ENCODE assay signal across 1 cellular context in the genomic region with DNA sequence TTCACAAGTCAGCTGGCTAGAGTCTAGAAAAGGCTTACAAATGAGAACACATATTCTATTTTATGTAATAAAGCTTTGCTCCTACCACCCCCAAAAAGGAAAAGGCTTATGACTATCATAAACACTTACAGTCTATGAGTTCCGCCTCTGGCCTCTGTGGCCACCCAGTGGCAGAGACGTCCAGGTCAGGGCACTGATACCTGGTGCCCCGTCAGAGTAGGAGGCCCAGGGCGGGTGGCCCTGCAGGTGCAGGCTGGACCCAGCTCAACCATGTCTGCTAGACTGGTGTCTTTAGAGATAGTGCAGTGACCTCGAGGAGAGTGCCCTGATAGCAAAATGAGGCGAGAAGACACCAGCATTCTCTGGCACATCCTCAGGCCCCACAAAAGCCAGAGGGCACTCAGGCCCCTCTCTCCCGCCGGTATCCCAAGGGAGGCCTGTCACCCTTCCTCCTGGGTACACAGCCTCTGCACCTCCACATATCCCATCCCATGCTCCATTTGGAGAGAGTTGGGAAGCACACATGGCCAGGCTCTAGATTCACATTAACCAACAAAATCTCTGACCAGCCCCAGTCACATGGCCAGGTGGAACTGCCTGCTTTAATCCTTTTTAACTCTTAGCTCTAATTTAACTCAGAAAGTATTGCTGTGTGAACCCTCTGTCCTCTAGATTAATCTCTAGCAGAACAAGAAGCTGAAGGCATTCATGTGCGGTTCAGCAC.
TF ChIP-seq lines count a peak whose summit lies in the region.

No MANE protein-coding gene starts in this region.

TF ChIP-seq in HepG2, 621 proteins besides CTCF, POLR2A, EP300 and RAD21 (continued from another document):
- TF ChIP-seq ZNF83 (CRISPR knock-in tag; IDR thresholded peaks at IDR 0.05; ENCODE audit: borderline replicate concordance) (no peak), ZNF777 (CRISPR knock-in tag; IDR thresholded peaks at IDR 0.05) (no peak), ZNF563 (CRISPR knock-in tag; IDR thresholded peaks at IDR 0.05) (no peak), TOE1 (CRISPR knock-in tag; IDR thresholded peaks at IDR 0.05) (no peak), ZNF678 (CRISPR knock-in tag; IDR thresholded peaks at IDR 0.05) (no peak), MED1 (CRISPR knock-in tag; IDR thresholded peaks at IDR 0.05) (no peak), E2F5 (CRISPR knock-in tag; conservative IDR thresholded peaks at IDR 0.05) (no peak), FOXM1 (CRISPR knock-in tag; IDR thresholded peaks at IDR 0.05) (no peak), PRMT3 (CRISPR knock-in tag; IDR thresholded peaks at IDR 0.05; ENCODE audit: borderline replicate concordance, low read depth) (no peak), NR2C2 (CRISPR knock-in tag; IDR thresholded peaks at IDR 0.05; ENCODE audit: borderline replicate concordance) (no peak), NFYB (CRISPR knock-in tag; IDR thresholded peaks at IDR 0.05) (no peak), ZNF337 (CRISPR knock-in tag; IDR thresholded peaks at IDR 0.05; ENCODE audit: borderline replicate concordance, low read depth) (no peak), STAG1 (CRISPR knock-in tag; IDR thresholded peaks at IDR 0.05) (no peak), ZNF160 (CRISPR knock-in tag; IDR thresholded peaks at IDR 0.05) (no peak), DPF2 (CRISPR knock-in tag; IDR thresholded peaks at IDR 0.05; ENCODE audit: borderline replicate concordance, low read depth) (no peak), ZSCAN21 (CRISPR knock-in tag; IDR thresholded peaks at IDR 0.05; ENCODE audit: borderline replicate concordance) (no peak)
TF ChIP-seq in HepG2: peak in this region for 0.
